ENCODE assay signal across 8 cellular contexts in the genomic region with DNA sequence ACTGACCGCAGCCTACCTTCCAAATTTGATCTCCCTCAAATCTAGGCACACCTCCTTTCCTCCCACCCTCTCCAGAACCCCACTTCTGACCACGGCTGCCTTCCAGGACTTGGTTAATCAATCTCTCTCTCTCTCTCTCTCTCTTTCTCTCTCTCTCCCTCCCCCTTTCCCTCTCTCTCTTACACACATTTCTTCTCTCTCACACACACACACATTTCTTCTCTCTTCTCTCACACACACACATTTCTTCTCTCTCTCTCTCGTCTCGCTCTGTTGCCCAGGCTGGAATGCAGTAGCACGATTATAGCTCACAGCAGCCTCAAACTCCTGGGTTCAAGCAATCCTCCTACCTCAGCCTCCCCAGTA. TPM values are rescaled to one million over a fixed set of nuclear protein-coding genes. Genes with fewer than 3 reads are reported as not detected.
DNase-seq lines count a peak whose midpoint lies in the region; FAIRE-seq and TF ChIP-seq lines count a peak whose summit lies in the region.

No MANE protein-coding gene starts in this region.

- peak overlapping the region; percentile 91 to 97 (median 96) for H3K4me3 Mint-ChIP-seq in IgD-negative memory B cell
- peak overlapping the region; percentile 80 for H3K4me3 Mint-ChIP-seq in neural crest cell

- no peak for TF ChIP-seq POLR2A in GM12891 (IDR thresholded peaks at IDR 0.05; ENCODE audit: low read depth, low read length)

- H3K27me3 ChIP-seq in dorsolateral prefrontal cortex, result no peaks in the 10 kb centered on the region

- intact Hi-C loops in dorsolateral prefrontal cortex (cut with DNase I), result loop anchor here (2.0 to 5.0 kb wide), 2 partner anchors 46 to 47 kb away; partner anchors contain the start of gene CNIH1 (in 1 of the 2)

- peak overlapping the region; percentile 24 to 98 (median 93) for H3K27ac ChIP-seq in dorsolateral prefrontal cortex

- no peak for DNase-seq in dorsolateral prefrontal cortex
- no peak for DNase-seq in neural crest cell (ENCODE audit: low read depth, low spot score)
- DNase-seq in AG08395 (ENCODE audit: low spot score), result no peak
- DNase-seq in middle frontal gyrus (ENCODE audit: extremely low spot score, low spot score), result no peak
- no peak for DNase-seq in activated CD4-positive, alpha-beta T cell treated with anti-CD3 and anti-CD28 coated beads, Interleukin-2, amount 50 U/mL, for 4 hours
- DNase-seq in GM12891 (ENCODE audit: insufficient read length, low spot score), result no peak

- H3K27me3 Mint-ChIP-seq in IgD-negative memory B cell (peaks cover 3% of the 10 kb centered on the region), neural crest cell (ENCODE audit: low read depth) (peaks cover 3% of the 10 kb centered on the region)

- H3K27ac Mint-ChIP-seq in IgD-negative memory B cell (peak overlapping the region; percentile 92 to 98 (median 97)), neural crest cell (ENCODE audit: unreplicated experiment) (peak overlapping the region; percentile 90)

- peak overlapping the region; percentile 97 for H3K4me3 ChIP-seq in GM12875 (ENCODE audit: low read depth, low read length)
- peak overlapping the region; percentile 62 to 100 (median 95) for H3K4me3 ChIP-seq in dorsolateral prefrontal cortex

- no peak for FAIRE-seq in GM12891 (lab: Jason Lieb, UNC)

- TF ChIP-seq CTCF in GM12875 (IDR thresholded peaks at IDR 0.05; ENCODE audit: borderline replicate concordance, insufficient read depth, low read depth, low read length) (no peak), dorsolateral prefrontal cortex (IDR thresholded peaks at IDR 0.05 in 54 of 56, conservative IDR thresholded peaks at IDR 0.05 in 2 of 56; ENCODE audit: low read depth in 1 of 56, partially characterized antibody in 56 of 56) (no peak), neural crest cell (conservative IDR thresholded peaks at IDR 0.05) (no peak)

- H3K36me3 Mint-ChIP-seq in IgD-negative memory B cell (peaks cover 2% of the 10 kb centered on the region), neural crest cell (ENCODE audit: low read depth) (peaks cover 6% of the 10 kb centered on the region)

- H3K4me1 Mint-ChIP-seq in IgD-negative memory B cell, result peaks cover 33 to 45% (median 40%) of the 10 kb centered on the region in 3 donors
- peaks cover 38% of the 10 kb centered on the region for H3K4me1 Mint-ChIP-seq in neural crest cell

- H3K9me3 Mint-ChIP-seq in IgD-negative memory B cell (no peaks in the 10 kb centered on the region), neural crest cell (no peaks in the 10 kb centered on the region)

TF ChIP-seq in GM12891, 5 proteins besides CTCF, POLR2A, EP300 and RAD21:
- TF ChIP-seq TAF1 (IDR thresholded peaks at IDR 0.05; ENCODE audit: low read depth, low read length), result no peak
- TF ChIP-seq PAX5 (IDR thresholded peaks at IDR 0.05; ENCODE audit: insufficient read depth, low read length, severe bottlenecking), result no peak

RNA-seq across cellular contexts. Expression of gene GMFB, which starts 0.5 kb away (rescaled TPM):
- 17.8 TPM for polyA plus RNA-seq in IgD-negative memory B cell
- total RNA-seq in dorsolateral prefrontal cortex, result 100 to 1,000 TPM in 91 of 120 experiments, 10 to 100 TPM in 29; 78.7 to 157 (median 110) TPM
- total RNA-seq in neural crest cell, result 64.8 and 68.5 TPM in 2 replicates
- polyA plus RNA-seq in GM12891 (2012; ENCODE audit: low read depth, missing spikeins), result 22.6 TPM

RNA-seq across cellular contexts. Expression of gene CGRRF1, which starts 20.4 kb away (rescaled TPM):
- polyA plus RNA-seq in IgD-negative memory B cell, result 24.0 TPM
- 10 to 100 TPM; 18.9 to 43.4 (median 28.9) TPM for total RNA-seq in dorsolateral prefrontal cortex
- total RNA-seq in neural crest cell, result 17.0 and 23.8 TPM in 2 replicates
- polyA plus RNA-seq in GM12891 (2012; ENCODE audit: low read depth, missing spikeins), result 13.9 TPM

RNA-seq across cellular contexts. Expression of gene CNIH1, which starts 48.1 kb away (rescaled TPM):
- 68.5 TPM for polyA plus RNA-seq in IgD-negative memory B cell
- total RNA-seq in dorsolateral prefrontal cortex (100 to 1,000 TPM in 2 of 120 experiments, 10 to 100 TPM in 118; 43.6 to 104 (median 72.6) TPM), neural crest cell (118 and 120 TPM in 2 replicates)
- 68.4 TPM for polyA plus RNA-seq in GM12891 (2012; ENCODE audit: low read depth, missing spikeins)
